In genomic region chr2:64325852-64326577, GRCh38 we compare ENCODE assay signal across 8 cellular contexts.
DNase-seq lines count a peak whose midpoint lies in the region; ATAC-seq and TF ChIP-seq lines count a peak whose summit lies in the region.

No MANE protein-coding gene starts in this region.

- TF ChIP-seq CTCF in foreskin keratinocyte (conservative IDR thresholded peaks at IDR 0.05) (no peak), endothelial cell (IDR thresholded peaks at IDR 0.05; ENCODE audit: unreplicated experiment) (no peak)

- no peak overlapping the region for H3K27ac Mint-ChIP-seq in endothelial cell (ENCODE audit: unreplicated experiment)

- H3K4me3 Mint-ChIP-seq in endothelial cell (ENCODE audit: unreplicated experiment): no peak overlapping the region

- peaks cover 6% of the 10 kb centered on the region for H3K4me1 ChIP-seq in foreskin keratinocyte

- no peaks in the 10 kb centered on the region for H3K9me3 Mint-ChIP-seq in endothelial cell (ENCODE audit: unreplicated experiment)

- DNase-seq in GM19238 (ENCODE audit: insufficient read length, low spot score): peak; percentile 51
- peak; percentile 46 for DNase-seq in activated CD8-positive, alpha-beta memory T cell treated with anti-CD3 and anti-CD28 coated beads, Interleukin-2, amount 50 U/mL, for 4 hours
- DNase-seq in stimulated activated CD4-positive, alpha-beta T cell treated with anti-CD3 and anti-CD28 coated beads, Interleukin-2, amount 100 ng/mL, for 4 hours (ENCODE audit: low read depth): peak; percentile 47
- DNase-seq in cerebellar nuclear complex (lab: John Stamatoyannopoulos, UW): no peak
- DNase-seq in HT-29 (ENCODE audit: low spot score): no peak
- DNase-seq in foreskin keratinocyte: no peak
- DNase-seq in endothelial cell (ENCODE audit: low spot score): no peak

- H3K4me1 Mint-ChIP-seq in endothelial cell (ENCODE audit: unreplicated experiment): peaks cover 35% of the 10 kb centered on the region

- no peak overlapping the region for H3K27ac ChIP-seq in foreskin keratinocyte

- peaks cover 9% of the 10 kb centered on the region for H3K27me3 Mint-ChIP-seq in endothelial cell (ENCODE audit: unreplicated experiment)

- no peaks in the 10 kb centered on the region for H3K27me3 ChIP-seq in foreskin keratinocyte

- no peaks in the 10 kb centered on the region for H3K36me3 Mint-ChIP-seq in endothelial cell (ENCODE audit: low read depth, unreplicated experiment)

- peak; percentile 86 for ATAC-seq in HG03108 (IDR thresholded peaks at IDR 0.05; ENCODE audit: unreplicated experiment)
- ATAC-seq in foreskin keratinocyte: no peak

Comparison
In these comparisons a context has a peak if more than half of its experiments do, and no peak if none do; other contexts are left out.
1. DNase-seq: peak in GM19238 (single experiment), activated CD8-positive, alpha-beta memory T cell treated with anti-CD3 and anti-CD28 coated beads, Interleukin-2, amount 50 U/mL, for 4 hours (single experiment) and stimulated activated CD4-positive, alpha-beta T cell treated with anti-CD3 and anti-CD28 coated beads, Interleukin-2, amount 100 ng/mL, for 4 hours (single experiment); none in cerebellar nuclear complex (0 of 2), HT-29 (single experiment), foreskin keratinocyte (0 of 2) and endothelial cell (single experiment).